15 cellular contexts compared by ENCODE assay signal in genomic region chr2:111050701-111051376, GRCh38.
DNase-seq lines count a peak whose midpoint lies in the region; ATAC-seq and TF ChIP-seq lines count a peak whose summit lies in the region.
"Had no signal": no experiment of that assay in that cellular context is flagged by ENCODE, and none has a peak within 500 bp of the region (broad histone marks: within the 10 kb centered on the region; RNA-seq: fewer than 3 reads in every experiment).

No MANE protein-coding gene starts in this region.

- H3K36me3 Mint-ChIP-seq in naive B cell: no peaks in the 10 kb centered on the region

- no peaks in the 10 kb centered on the region for H3K27me3 ChIP-seq in vagina
- H3K27me3 ChIP-seq: sigmoid colon had no signal

- H3K9me3 Mint-ChIP-seq in naive B cell: peaks cover 0 to 2% (median 0%) of the 10 kb centered on the region in 7 donors

- peaks cover 22 to 61% (median 53%) of the 10 kb centered on the region in 3 donors for H3K4me1 Mint-ChIP-seq in naive B cell

- intact Hi-C loops in vagina (cut with DNase I): no loop called here

- no peaks in the 10 kb centered on the region for H3K36me3 ChIP-seq in vagina
- H3K36me3 ChIP-seq: sigmoid colon had no signal

- H3K27ac Mint-ChIP-seq in naive B cell: peak overlapping the region in 3 of 6 donors; percentile 1 to 86 (median 2)

- TF ChIP-seq POLR2A in vagina (IDR thresholded peaks at IDR 0.05): no peak

- H3K27ac ChIP-seq in vagina: no peak overlapping the region
- H3K27ac ChIP-seq: 22Rv1, epithelial cell of prostate, sigmoid colon had no signal

- H3K4me1 ChIP-seq in vagina: no peaks in the 10 kb centered on the region
- H3K4me1 ChIP-seq: sigmoid colon had no signal

- ATAC-seq in naive B cell (ENCODE audit: low read depth in 2 of 2): no peak
- ATAC-seq in left lobe of liver: no peak
- ATAC-seq: PC-3 had no signal

- TF ChIP-seq CTCF in GM10266 (IDR thresholded peaks at IDR 0.05; ENCODE audit: control insufficient read depth, insufficient read depth, low read depth, missing control alignments): peak; percentile 20
- no peak for TF ChIP-seq CTCF in vagina (IDR thresholded peaks at IDR 0.05)

- H3K27me3 Mint-ChIP-seq in naive B cell: no peaks in the 10 kb centered on the region

- DNase-seq in DMS53 (lab: John Stamatoyannopoulos, UW): peak; percentile 51
- DNase-seq in DMS53 treated with DMSO at 0.1 percent for 48 hours (lab: John Stamatoyannopoulos, UW; ENCODE audit: unreplicated experiment): no peak
- no peak for DNase-seq in GM10266 (ENCODE audit: extremely low spot score)
- peak; percentile 46 to 57 for DNase-seq in activated T-cell treated with anti-CD3 and anti-CD28 coated beads, Interleukin-2, amount 50 U/mL, for 48 hours
- no peak for DNase-seq in naive B cell
- no peak for DNase-seq in DMS 273 treated with DMSO at 0.1 percent for 48 hours (lab: John Stamatoyannopoulos, UW)
- no peak for DNase-seq in vagina (ENCODE audit: extremely low spot score in 2 of 2)
- no peak for DNase-seq in left lobe of liver (ENCODE audit: low spot score)
- DNase-seq: HCEC 1CT, head of caudate nucleus, MV-4-11, PC-3, sigmoid colon had no signal

- H3K9me3 ChIP-seq in vagina: no peaks in the 10 kb centered on the region
- H3K9me3 ChIP-seq: sigmoid colon had no signal

- H3K4me3 ChIP-seq in vagina: no peak overlapping the region
- H3K4me3 ChIP-seq: sigmoid colon had no signal

- H3K4me3 Mint-ChIP-seq in naive B cell: peak overlapping the region in 5 of 8 donors; percentile 5 to 81 (median 37)

Comparison
In these comparisons a context has a peak if more than half of its experiments do, and no peak if none do; other contexts are left out.
1. DNase-seq: peak in DMS53 (single experiment) and activated T-cell treated with anti-CD3 and anti-CD28 coated beads, Interleukin-2, amount 50 U/mL, for 48 hours (2 of 2); none in DMS53 treated with DMSO at 0.1 percent for 48 hours (single experiment), GM10266 (single experiment), naive B cell (single experiment), DMS 273 treated with DMSO at 0.1 percent for 48 hours (single experiment), vagina (0 of 2) and left lobe of liver (single experiment).